25 cellular contexts compared by ENCODE assay signal in genomic region chr10:89153086-89153485, GRCh38. TPM values are rescaled to one million over a fixed set of nuclear protein-coding genes. Genes with fewer than 3 reads are reported as not detected.
"Had no signal": no experiment of that assay in that cellular context is flagged by ENCODE, and none has a peak within 500 bp of the region (broad histone marks: within the 10 kb centered on the region; RNA-seq: fewer than 3 reads in every experiment).

No MANE protein-coding gene starts in this region.

- H3K27me3 ChIP-seq: adrenal gland, body of pancreas, MG63 had no signal

- H3K4me1 ChIP-seq: adrenal gland, body of pancreas had no signal

- H3K9me3 ChIP-seq: adrenal gland, body of pancreas had no signal

- H3K36me3 ChIP-seq: adrenal gland, MG63 had no signal

- FAIRE-seq: RCC 7860 had no signal

- DNase-seq: activated CD4-positive, alpha-beta T cell treated with anti-CD3 and anti-CD28 coated beads for 48 hours; activated CD4-positive, alpha-beta T cell treated with anti-CD3 and anti-CD28 coated beads, Interleukin-2, amount 50 U/mL, for 4 hours; activated CD4-positive, CD25-positive, alpha-beta regulatory T cell treated with anti-CD3 and anti-CD28 coated beads, Interleukin-2, amount 50 U/mL, for 72 hours; activated CD8-positive, alpha-beta memory T cell treated with anti-CD3 and anti-CD28 coated beads, Interleukin-2, amount 50 U/mL, for 48 hours; activated CD8-positive, alpha-beta T cell treated with anti-CD3 and anti-CD28 coated beads, Interleukin-2, amount 10 ng/mL, durations not matched to agents 7 days and 5 days; activated naive CD4-positive, alpha-beta T cell treated with anti-CD3 and anti-CD28 coated beads, Interleukin-2, amount 50 U/mL, for 16 hours; activated naive CD8-positive, alpha-beta T cell treated with anti-CD3 and anti-CD28 coated beads, Interleukin-2, amount 10 ng/mL, durations not matched to agents 7 days and 5 days; activated T-cell treated with anti-CD3 and anti-CD28 coated beads, Interleukin-2, amount 50 U/mL, for 1 hour; adrenal gland; aorta; body of pancreas; MG63; MV-4-11; NCI-H1105; NCI-H1436; NCI-H1694 treated with DMSO at 0.1 percent for 48 hours; NCI-H2081; NCI-H510A treated with DMSO at 0.1 percent for 48 hours; NCI-H69; SHP77 treated with DMSO at 0.1 percent for 48 hours; T-helper 17 cell; T-helper 9 cell had no signal

- H3K27ac ChIP-seq: adrenal gland, body of pancreas had no signal

- H3K4me3 ChIP-seq: adrenal gland, body of pancreas, MG63 had no signal

- ATAC-seq: activated CD8-positive, alpha-beta T cell treated with anti-CD3 and anti-CD28 coated beads, Interleukin-2, amount 10 ng/mL, durations not matched to agents 7 days and 5 days; body of pancreas; T-helper 17 cell; WTC11 had no signal

RNA-seq across cellular contexts. Expression of gene CH25H, which starts 54.0 kb away (rescaled TPM):
- total RNA-seq: activated CD8-positive, alpha-beta T cell treated with anti-CD3 and anti-CD28 coated beads, Interleukin-2, amount 10 ng/mL, durations not matched to agents 7 days and 5 days; activated naive CD8-positive, alpha-beta T cell treated with anti-CD3 and anti-CD28 coated beads, Interleukin-2, amount 10 ng/mL, durations not matched to agents 7 days and 5 days; SK-MEL-5; WTC11 had no signal
